In the genomic region with DNA sequence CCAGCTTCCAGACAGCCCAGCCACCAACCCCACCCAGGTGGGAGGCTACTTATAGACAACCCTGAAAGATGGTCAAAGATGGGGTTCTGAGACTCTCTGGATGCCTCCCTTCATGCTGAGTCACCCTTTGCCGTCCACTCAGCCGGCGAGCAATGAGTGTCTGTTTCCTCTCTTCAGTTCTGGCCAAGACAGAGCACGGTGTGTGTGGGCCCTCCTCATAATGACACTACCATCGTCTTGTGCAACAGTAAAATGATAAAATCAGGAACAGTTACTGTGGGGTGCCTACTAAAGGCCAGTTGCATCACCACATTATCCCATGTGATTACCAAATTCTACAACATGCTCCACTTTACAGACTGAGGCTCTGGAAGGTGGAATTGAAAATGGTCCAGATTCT, we compare ENCODE assay signal across 1 cellular context.
TF ChIP-seq lines count a peak whose summit lies in the region.

No MANE protein-coding gene starts in this region.

TF ChIP-seq in A549, 52 proteins besides CTCF, POLR2A, EP300 and RAD21 (continued from another document):
- TF ChIP-seq, protein P1, sequence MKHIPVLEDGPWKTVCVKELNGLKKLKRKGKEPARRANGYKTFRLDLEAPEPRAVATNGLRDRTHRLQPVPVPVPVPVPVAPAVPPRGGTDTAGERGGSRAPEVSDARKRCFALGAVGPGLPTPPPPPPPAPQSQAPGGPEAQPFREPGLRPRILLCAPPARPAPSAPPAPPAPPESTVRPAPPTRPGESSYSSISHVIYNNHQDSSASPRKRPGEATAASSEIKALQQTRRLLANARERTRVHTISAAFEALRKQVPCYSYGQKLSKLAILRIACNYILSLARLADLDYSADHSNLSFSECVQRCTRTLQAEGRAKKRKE (CRISPR knock-in tag; IDR thresholded peaks at IDR 0.05; ENCODE audit: low read depth), result no peak
- TF ChIP-seq HDAC2 (IDR thresholded peaks at IDR 0.05) (no peak), CEBPB (IDR thresholded peaks at IDR 0.05) (peak; percentile 93 to 95), TFCP2L1 (CRISPR knock-in tag; IDR thresholded peaks at IDR 0.05) (no peak), PHF8 (IDR thresholded peaks at IDR 0.05; ENCODE audit: borderline replicate concordance, low read depth) (no peak), JUNB (IDR thresholded peaks at IDR 0.05) (peak; percentile 77), SMC3 (IDR thresholded peaks at IDR 0.05) (peak; percentile 18; the same call in 1 of the 3 replicates), HEYL (CRISPR knock-in tag; IDR thresholded peaks at IDR 0.05) (no peak), JUN (IDR thresholded peaks at IDR 0.05) (peak; percentile 61 to 68; a peak in 3 of 5 replicates), ESRRA (IDR thresholded peaks at IDR 0.05; ENCODE audit: borderline replicate concordance, low read length) (no peak), GATA3 (IDR thresholded peaks at IDR 0.05; ENCODE audit: borderline replicate concordance) (peak; percentile 82; the same call in 1 of the 2 replicates), NPAS2 (CRISPR knock-in tag; IDR thresholded peaks at IDR 0.05; ENCODE audit: borderline replicate concordance) (no peak), CBX8 (IDR thresholded peaks at IDR 0.05) (no peak), NFE2L2 (conservative IDR thresholded peaks at IDR 0.05; ENCODE audit: low read length) (0 out of 2 replicates have a peak, but pooled peaks have one; percentile 23), HOXB5 (CRISPR knock-in tag; IDR thresholded peaks at IDR 0.05) (no peak), MAFK (IDR thresholded peaks at IDR 0.05; ENCODE audit: partially characterized antibody) (peak; percentile 85), SREBF2 (IDR thresholded peaks at IDR 0.05) (no peak), ZNF302 (CRISPR knock-in tag; IDR thresholded peaks at IDR 0.05) (no peak), RCOR1 (IDR thresholded peaks at IDR 0.05; ENCODE audit: low read depth, low read length) (no peak), POLR2AphosphoS2 (conservative IDR thresholded peaks at IDR 0.05; ENCODE audit: low read length) (no peak), RARB (CRISPR knock-in tag; IDR thresholded peaks at IDR 0.05) (no peak), TP53 (CRISPR knock-in tag; IDR thresholded peaks at IDR 0.05) (no peak), BHLHE40 (IDR thresholded peaks at IDR 0.05; ENCODE audit: low read depth, low read length) (no peak), MYC (IDR thresholded peaks at IDR 0.05; ENCODE audit: borderline replicate concordance, low read length) (no peak), FOSL2 (IDR thresholded peaks at IDR 0.05) (0 out of 2 replicates have a peak, but pooled peaks have one; percentile 44), FOSL2 (CRISPR knock-in tag; IDR thresholded peaks at IDR 0.05) (peak; percentile 40; the same call in 1 of the 2 replicates), ZSCAN20 (CRISPR knock-in tag; IDR thresholded peaks at IDR 0.05) (no peak)
- TF ChIP-seq, protein P2, sequence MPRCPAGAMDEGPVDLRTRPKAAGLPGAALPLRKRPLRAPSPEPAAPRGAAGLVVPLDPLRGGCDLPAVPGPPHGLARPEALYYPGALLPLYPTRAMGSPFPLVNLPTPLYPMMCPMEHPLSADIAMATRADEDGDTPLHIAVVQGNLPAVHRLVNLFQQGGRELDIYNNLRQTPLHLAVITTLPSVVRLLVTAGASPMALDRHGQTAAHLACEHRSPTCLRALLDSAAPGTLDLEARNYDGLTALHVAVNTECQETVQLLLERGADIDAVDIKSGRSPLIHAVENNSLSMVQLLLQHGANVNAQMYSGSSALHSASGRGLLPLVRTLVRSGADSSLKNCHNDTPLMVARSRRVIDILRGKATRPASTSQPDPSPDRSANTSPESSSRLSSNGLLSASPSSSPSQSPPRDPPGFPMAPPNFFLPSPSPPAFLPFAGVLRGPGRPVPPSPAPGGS (IDR thresholded peaks at IDR 0.05), result peak; percentile 76; the same call in 1 of the 3 replicates
- TF ChIP-seq, protein P3, sequence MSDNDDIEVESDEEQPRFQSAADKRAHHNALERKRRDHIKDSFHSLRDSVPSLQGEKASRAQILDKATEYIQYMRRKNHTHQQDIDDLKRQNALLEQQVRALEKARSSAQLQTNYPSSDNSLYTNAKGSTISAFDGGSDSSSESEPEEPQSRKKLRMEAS (IDR thresholded peaks at IDR 0.05), result peak; percentile 36; the same call in 1 of the 2 replicates
- TF ChIP-seq, protein P4, sequence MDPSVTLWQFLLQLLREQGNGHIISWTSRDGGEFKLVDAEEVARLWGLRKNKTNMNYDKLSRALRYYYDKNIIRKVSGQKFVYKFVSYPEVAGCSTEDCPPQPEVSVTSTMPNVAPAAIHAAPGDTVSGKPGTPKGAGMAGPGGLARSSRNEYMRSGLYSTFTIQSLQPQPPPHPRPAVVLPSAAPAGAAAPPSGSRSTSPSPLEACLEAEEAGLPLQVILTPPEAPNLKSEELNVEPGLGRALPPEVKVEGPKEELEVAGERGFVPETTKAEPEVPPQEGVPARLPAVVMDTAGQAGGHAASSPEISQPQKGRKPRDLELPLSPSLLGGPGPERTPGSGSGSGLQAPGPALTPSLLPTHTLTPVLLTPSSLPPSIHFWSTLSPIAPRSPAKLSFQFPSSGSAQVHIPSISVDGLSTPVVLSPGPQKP (IDR thresholded peaks at IDR 0.05; ENCODE audit: low read depth, low read length), result no peak
- TF ChIP-seq, protein P5, sequence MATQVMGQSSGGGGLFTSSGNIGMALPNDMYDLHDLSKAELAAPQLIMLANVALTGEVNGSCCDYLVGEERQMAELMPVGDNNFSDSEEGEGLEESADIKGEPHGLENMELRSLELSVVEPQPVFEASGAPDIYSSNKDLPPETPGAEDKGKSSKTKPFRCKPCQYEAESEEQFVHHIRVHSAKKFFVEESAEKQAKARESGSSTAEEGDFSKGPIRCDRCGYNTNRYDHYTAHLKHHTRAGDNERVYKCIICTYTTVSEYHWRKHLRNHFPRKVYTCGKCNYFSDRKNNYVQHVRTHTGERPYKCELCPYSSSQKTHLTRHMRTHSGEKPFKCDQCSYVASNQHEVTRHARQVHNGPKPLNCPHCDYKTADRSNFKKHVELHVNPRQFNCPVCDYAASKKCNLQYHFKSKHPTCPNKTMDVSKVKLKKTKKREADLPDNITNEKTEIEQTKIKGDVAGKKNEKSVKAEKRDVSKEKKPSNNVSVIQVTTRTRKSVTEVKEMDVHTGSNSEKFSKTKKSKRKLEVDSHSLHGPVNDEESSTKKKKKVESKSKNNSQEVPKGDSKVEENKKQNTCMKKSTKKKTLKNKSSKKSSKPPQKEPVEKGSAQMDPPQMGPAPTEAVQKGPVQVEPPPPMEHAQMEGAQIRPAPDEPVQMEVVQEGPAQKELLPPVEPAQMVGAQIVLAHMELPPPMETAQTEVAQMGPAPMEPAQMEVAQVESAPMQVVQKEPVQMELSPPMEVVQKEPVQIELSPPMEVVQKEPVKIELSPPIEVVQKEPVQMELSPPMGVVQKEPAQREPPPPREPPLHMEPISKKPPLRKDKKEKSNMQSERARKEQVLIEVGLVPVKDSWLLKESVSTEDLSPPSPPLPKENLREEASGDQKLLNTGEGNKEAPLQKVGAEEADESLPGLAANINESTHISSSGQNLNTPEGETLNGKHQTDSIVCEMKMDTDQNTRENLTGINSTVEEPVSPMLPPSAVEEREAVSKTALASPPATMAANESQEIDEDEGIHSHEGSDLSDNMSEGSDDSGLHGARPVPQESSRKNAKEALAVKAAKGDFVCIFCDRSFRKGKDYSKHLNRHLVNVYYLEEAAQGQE (IDR thresholded peaks at IDR 0.05), result no peak
- TF ChIP-seq, protein P6, sequence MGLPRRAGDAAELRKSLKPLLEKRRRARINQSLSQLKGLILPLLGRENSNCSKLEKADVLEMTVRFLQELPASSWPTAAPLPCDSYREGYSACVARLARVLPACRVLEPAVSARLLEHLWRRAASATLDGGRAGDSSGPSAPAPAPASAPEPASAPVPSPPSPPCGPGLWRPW (IDR thresholded peaks at IDR 0.05), result peak; percentile 91
